In the genomic region with DNA sequence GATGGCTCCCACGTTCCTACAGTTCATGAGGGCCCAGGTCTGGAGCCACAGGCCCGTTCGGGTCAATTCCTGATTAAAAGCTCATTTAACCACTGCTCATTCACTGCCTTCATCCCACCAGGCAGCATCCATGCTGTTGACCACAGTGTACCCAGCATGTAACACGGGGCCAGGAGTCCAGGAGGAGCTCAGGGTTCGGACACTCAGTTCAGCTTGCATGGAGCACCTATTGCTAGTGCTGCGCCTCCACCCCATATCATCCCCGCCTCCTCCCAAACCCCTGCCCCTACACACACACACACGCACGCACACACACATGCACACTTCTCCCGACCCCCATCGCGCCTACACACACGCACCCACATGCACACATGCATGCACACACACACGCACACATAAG, we compare ENCODE assay signal across 34 cellular contexts.
"Had no signal": no experiment of that assay in that cellular context is flagged by ENCODE, and none has a peak within 500 bp of the region (broad histone marks: within the 10 kb centered on the region; RNA-seq: fewer than 3 reads in every experiment).

No MANE protein-coding gene starts in this region.

- H3K9me3 Mint-ChIP-seq: activated CD4-positive, alpha-beta T cell treated with anti-CD3 and anti-CD28 coated beads, Interleukin-2, amount 10 ng/mL, durations not matched to agents 24 days and 14 days; activated CD8-positive, alpha-beta T cell treated with anti-CD3 and anti-CD28 coated beads for 36 hours; activated naive CD4-positive, alpha-beta T cell treated with anti-CD3 and anti-CD28 coated beads, Interleukin-2, amount 10 ng/mL, durations not matched to agents 7 days and 5 days; activated naive CD8-positive, alpha-beta T cell treated with anti-CD3 and anti-CD28 coated beads, Interleukin-2, amount 10 ng/mL, durations not matched to agents 7 days and 5 days; activated T-helper 1 cell treated with anti-CD3 and anti-CD28 coated beads, Interleukin-12 subunit alpha, Interleukin-12 subunit beta, Interleukin-2, Interleukin-4 antibody, amounts not matched to agents 30 ng/mL and 10 ng/mL and 1 ng/mL, durations not matched to agents 14 hours and 24 hours and 36 hours; dendritic cell treated with granulocyte-macrophage colony-stimulating factor and Interleukin-4, amounts not matched to agents 40 ng/mL and 50 ng/mL, for 4 days; mesothelial cell of epicardium; stimulated activated naive B cell treated with anti-CD40 and anti-IgM and Interleukin-4, amounts not matched to agents 10 μg/mL and 1 μg/mL and 100 μg/mL, for 72 hours had no signal

- H3K36me3 Mint-ChIP-seq: activated naive CD4-positive, alpha-beta T cell treated with anti-CD3 and anti-CD28 coated beads, Interleukin-2, amount 10 ng/mL, durations not matched to agents 7 days and 5 days; activated naive CD8-positive, alpha-beta T cell treated with anti-CD3 and anti-CD28 coated beads, Interleukin-2, amount 10 ng/mL, durations not matched to agents 7 days and 5 days; brain; mesothelial cell of epicardium; naive thymus-derived CD4-positive, alpha-beta T cell; stimulated activated naive B cell treated with anti-CD40 and anti-IgM and Interleukin-4, amounts not matched to agents 10 μg/mL and 1 μg/mL and 100 μg/mL, for 72 hours had no signal

- ATAC-seq: activated CD8-positive, alpha-beta T cell treated with anti-CD3 and anti-CD28 coated beads for 36 hours; left ventricle myocardium superior; psoas muscle; stimulated activated naive B cell treated with anti-CD40 and anti-IgM and Interleukin-4, amounts not matched to agents 10 μg/mL and 1 μg/mL and 100 μg/mL, for 72 hours had no signal

- H2AFZ ChIP-seq: parathyroid adenoma had no signal

- H3K79me2 ChIP-seq: parathyroid adenoma had no signal

- H3K4me3 Mint-ChIP-seq: activated CD4-positive, alpha-beta T cell treated with anti-CD3 and anti-CD28 coated beads, Interleukin-2, amount 10 ng/mL, durations not matched to agents 24 days and 14 days; activated CD8-positive, alpha-beta T cell treated with anti-CD3 and anti-CD28 coated beads for 36 hours; activated naive CD4-positive, alpha-beta T cell treated with anti-CD3 and anti-CD28 coated beads, Interleukin-2, amount 10 ng/mL, durations not matched to agents 7 days and 5 days; activated naive CD8-positive, alpha-beta T cell treated with anti-CD3 and anti-CD28 coated beads, Interleukin-2, amount 10 ng/mL, durations not matched to agents 7 days and 5 days; activated T-helper 1 cell treated with anti-CD3 and anti-CD28 coated beads, Interleukin-12 subunit alpha, Interleukin-12 subunit beta, Interleukin-2, Interleukin-4 antibody, amounts not matched to agents 30 ng/mL and 10 ng/mL and 1 ng/mL, durations not matched to agents 14 hours and 24 hours and 36 hours; brain; dendritic cell treated with granulocyte-macrophage colony-stimulating factor and Interleukin-4, amounts not matched to agents 40 ng/mL and 50 ng/mL, for 4 days; mesothelial cell of epicardium; naive thymus-derived CD4-positive, alpha-beta T cell; stimulated activated naive B cell treated with anti-CD40 and anti-IgM and Interleukin-4, amounts not matched to agents 10 μg/mL and 1 μg/mL and 100 μg/mL, for 72 hours had no signal

- H3K27me3 Mint-ChIP-seq: dendritic cell treated with granulocyte-macrophage colony-stimulating factor and Interleukin-4, amounts not matched to agents 40 ng/mL and 50 ng/mL, for 4 days had no signal

- DNase-seq: activated CD4-positive, alpha-beta T cell treated with anti-CD3 and anti-CD28 coated beads, Interleukin-2, amount 10 ng/mL, durations not matched to agents 24 days and 14 days; activated CD4-positive, CD25-positive, alpha-beta regulatory T cell treated with anti-CD3 and anti-CD28 coated beads, Interleukin-2, amount 50 U/mL, for 72 hours; activated CD8-positive, alpha-beta T cell treated with anti-CD3 and anti-CD28 coated beads for 36 hours; activated gamma-delta T cell; activated naive CD4-positive, alpha-beta T cell treated with anti-CD3 and anti-CD28 coated beads, Interleukin-2, amount 10 ng/mL, durations not matched to agents 7 days and 5 days; activated naive CD8-positive, alpha-beta T cell treated with anti-CD3 and anti-CD28 coated beads, Interleukin-2, amount 10 ng/mL, durations not matched to agents 7 days and 5 days; activated T-cell treated with anti-CD3 and anti-CD28 coated beads, Interleukin-2, amount 50 U/mL, for 1 hour; effector CD4-positive, alpha-beta T cell; esophagus squamous epithelium; foreskin melanocyte; islet precursor cell; left ventricle myocardium superior; mammary epithelial cell; naive thymus-derived CD4-positive, alpha-beta T cell; nucleus accumbens; psoas muscle; stimulated activated CD4-positive, alpha-beta T cell treated with anti-CD3 and anti-CD28 coated beads, Interleukin-1b, Interleukin-23, amount 100 ng/mL, for 48 hours; stimulated activated CD4-positive, alpha-beta T cell treated with anti-CD3 and anti-CD28 coated beads, Interleukin-4, amount 100 ng/mL, for 4 hours; stimulated activated CD8-positive, alpha-beta memory T cell treated with anti-CD3 and anti-CD28 coated beads, Interleukin-4, amount 100 ng/mL, for 48 hours; stimulated activated naive B cell treated with anti-CD40 and anti-IgM and Interleukin-4, amounts not matched to agents 10 μg/mL and 1 μg/mL and 100 μg/mL, for 72 hours; T-helper 2 cell; testis; transverse colon had no signal

- H3K27ac Mint-ChIP-seq: activated CD4-positive, alpha-beta T cell treated with anti-CD3 and anti-CD28 coated beads, Interleukin-2, amount 10 ng/mL, durations not matched to agents 24 days and 14 days; activated CD8-positive, alpha-beta T cell treated with anti-CD3 and anti-CD28 coated beads for 36 hours; activated naive CD4-positive, alpha-beta T cell treated with anti-CD3 and anti-CD28 coated beads, Interleukin-2, amount 10 ng/mL, durations not matched to agents 7 days and 5 days; activated T-helper 1 cell treated with anti-CD3 and anti-CD28 coated beads, Interleukin-12 subunit alpha, Interleukin-12 subunit beta, Interleukin-2, Interleukin-4 antibody, amounts not matched to agents 30 ng/mL and 10 ng/mL and 1 ng/mL, durations not matched to agents 14 hours and 24 hours and 36 hours; brain; dendritic cell treated with granulocyte-macrophage colony-stimulating factor and Interleukin-4, amounts not matched to agents 40 ng/mL and 50 ng/mL, for 4 days; mesothelial cell of epicardium; naive thymus-derived CD4-positive, alpha-beta T cell; stimulated activated naive B cell treated with anti-CD40 and anti-IgM and Interleukin-4, amounts not matched to agents 10 μg/mL and 1 μg/mL and 100 μg/mL, for 72 hours had no signal

- H3K4me3 ChIP-seq: ascending aorta, esophagus squamous epithelium, psoas muscle, right atrium auricular region, smooth muscle cell, testis, transverse colon had no signal

- H3K4me1 Mint-ChIP-seq: activated CD4-positive, alpha-beta T cell treated with anti-CD3 and anti-CD28 coated beads, Interleukin-2, amount 10 ng/mL, durations not matched to agents 24 days and 14 days; activated naive CD4-positive, alpha-beta T cell treated with anti-CD3 and anti-CD28 coated beads, Interleukin-2, amount 10 ng/mL, durations not matched to agents 7 days and 5 days; activated naive CD8-positive, alpha-beta T cell treated with anti-CD3 and anti-CD28 coated beads, Interleukin-2, amount 10 ng/mL, durations not matched to agents 7 days and 5 days; stimulated activated naive B cell treated with anti-CD40 and anti-IgM and Interleukin-4, amounts not matched to agents 10 μg/mL and 1 μg/mL and 100 μg/mL, for 72 hours had no signal

- H3K4me1 ChIP-seq: ascending aorta, esophagus squamous epithelium, parathyroid adenoma, psoas muscle, right atrium auricular region, testis, transverse colon had no signal

- H3K9ac ChIP-seq: parathyroid adenoma had no signal

- H3K4me2 ChIP-seq: smooth muscle cell had no signal

- FAIRE-seq: endometrium, urothelium cell line had no signal

- H3K27ac ChIP-seq: ascending aorta, epithelial cell of prostate, esophagus squamous epithelium, parathyroid adenoma, psoas muscle, right atrium auricular region, testis, transverse colon had no signal

- H3K27me3 ChIP-seq: ascending aorta, right atrium auricular region, testis had no signal

- H3K36me3 ChIP-seq: ascending aorta, esophagus squamous epithelium, right atrium auricular region, transverse colon had no signal

- H3K9me3 ChIP-seq: ascending aorta, esophagus squamous epithelium, psoas muscle, right atrium auricular region, testis, transverse colon had no signal
